ENCODE assay signal across 28 cellular contexts in the genomic region with DNA sequence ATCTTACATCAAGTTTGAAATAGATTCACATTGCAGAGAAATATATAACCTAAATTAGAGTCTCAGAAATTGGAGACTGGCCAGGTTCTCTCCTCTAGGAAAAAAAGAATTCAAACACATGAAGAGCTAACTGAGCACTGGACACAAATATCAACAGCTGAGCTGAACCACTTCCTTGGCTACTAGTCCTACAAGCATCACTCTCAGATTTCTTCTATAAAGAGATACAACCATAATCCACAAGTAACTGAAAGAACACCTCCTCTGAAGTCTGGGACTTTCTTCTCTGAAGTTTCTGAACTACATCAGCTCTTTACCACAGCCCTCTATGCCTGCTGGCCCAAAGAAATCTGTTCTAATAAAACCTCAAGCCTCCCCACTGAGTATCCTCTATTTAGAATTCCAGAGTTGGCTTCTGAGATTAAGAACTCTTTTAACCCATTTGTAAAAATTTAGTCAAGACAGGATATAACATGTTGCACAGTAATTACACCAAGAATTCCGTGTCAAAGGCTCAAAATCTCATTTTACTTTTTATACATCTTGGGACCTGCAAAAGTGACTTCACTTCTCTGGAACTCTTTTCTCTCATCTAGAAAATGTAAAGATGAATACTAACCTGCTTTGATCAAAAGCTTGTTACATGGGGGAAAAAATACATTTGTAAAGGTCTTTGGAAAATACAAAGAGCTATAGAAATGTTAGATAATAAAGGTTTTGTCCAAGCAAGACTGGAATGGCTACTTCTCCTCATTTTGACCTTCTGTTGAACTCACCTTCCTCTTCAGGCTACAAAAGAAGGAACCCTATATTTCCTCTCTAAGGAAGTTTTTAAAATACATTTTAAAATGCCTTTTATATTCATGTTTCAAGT. TPM values are rescaled to one million over a fixed set of nuclear protein-coding genes. Genes with fewer than 3 reads are reported as not detected.
A peak's percentile ranks its signal among the peaks of the same experiment; 100 is the strongest.
DNase-seq lines count a peak whose midpoint lies in the region; ATAC-seq and TF ChIP-seq lines count a peak whose summit lies in the region.
"Had no signal": no experiment of that assay in that cellular context is flagged by ENCODE, and none has a peak within 500 bp of the region (broad histone marks: within the 10 kb centered on the region; RNA-seq: fewer than 3 reads in every experiment).

No MANE protein-coding gene starts in this region.

- POLR2A ChIA-PET in activated CD8-positive, alpha-beta T cell treated with anti-CD3 and anti-CD28 coated beads, Interleukin-2, amount 10 ng/mL, durations not matched to agents 7 days and 5 days (lab: Charles Lee): no interaction called here

- peaks cover 17% of the 10 kb centered on the region for H3K4me1 Mint-ChIP-seq in mesothelial cell of epicardium
- H3K4me1 Mint-ChIP-seq in activated CD8-positive, alpha-beta T cell treated with anti-CD3 and anti-CD28 coated beads, Interleukin-2, amount 10 ng/mL, durations not matched to agents 7 days and 5 days (ENCODE audit: low read depth): no peaks in the 10 kb centered on the region
- no peaks in the 10 kb centered on the region for H3K4me1 Mint-ChIP-seq in activated naive CD8-positive, alpha-beta T cell treated with anti-CD3 and anti-CD28 coated beads for 36 hours
- H3K4me1 Mint-ChIP-seq: natural killer cell had no signal

- TF ChIP-seq CTCF in astrocyte of the spinal cord (IDR thresholded peaks at IDR 0.05; ENCODE audit: low read depth, low read length) (no peak), mesothelial cell of epicardium (IDR thresholded peaks at IDR 0.05; ENCODE audit: unreplicated experiment) (no peak)

- DNase-seq in CD1c-positive myeloid dendritic cell (ENCODE audit: extremely low spot score) (peak; percentile 11), GDM1 (lab: John Stamatoyannopoulos, UW) (peak; percentile 4), astrocyte of the spinal cord (ENCODE audit: low read depth, low spot score) (peak; percentile 42), mesothelial cell of epicardium (ENCODE audit: low spot score in 2 of 2, unreplicated experiment in 2 of 2) (no peak), Ammon's horn (ENCODE audit: low spot score) (no peak)
- DNase-seq in activated CD8-positive, alpha-beta T cell treated with anti-CD3 and anti-CD28 coated beads, Interleukin-2, amount 10 ng/mL, durations not matched to agents 7 days and 5 days: no peak
- no peak for DNase-seq in activated naive CD8-positive, alpha-beta T cell treated with anti-CD3 and anti-CD28 coated beads for 36 hours
- DNase-seq: activated CD4-positive, alpha-beta T cell treated with anti-CD3 and anti-CD28 coated beads, Interleukin-2, amount 50 U/mL, for 4 hours; activated CD4-positive, CD25-positive, alpha-beta regulatory T cell; activated CD8-positive, alpha-beta memory T cell treated with anti-CD3 and anti-CD28 coated beads, Interleukin-2, amount 50 U/mL, for 4 hours; activated naive CD8-positive, alpha-beta T cell treated with anti-CD3 and anti-CD28 coated beads, Interleukin-2, amount 10 ng/mL, durations not matched to agents 7 days and 5 days; effector CD4-positive, alpha-beta T cell; gastrocnemius medialis; mesendoderm; natural killer cell; NCI-H510A treated with DMSO at 0.1 percent for 48 hours; ovary; spleen; stimulated activated CD4-positive, alpha-beta T cell treated with anti-CD3 and anti-CD28 coated beads, Interleukin-4, amount 100 ng/mL, for 1 hour; stimulated activated naive B cell treated with anti-CD40 and anti-IgM and Interleukin-4, amounts not matched to agents 10 μg/mL and 1 μg/mL and 100 μg/mL, for 72 hours; SW 1271; T1000; uterus had no signal

- in situ Hi-C loops in astrocyte of the spinal cord (cut with HindIII; ENCODE audit: low sequenced_read_pairs): no loop called here

- H3K4me3 Mint-ChIP-seq in mesothelial cell of epicardium: no peak overlapping the region
- H3K4me3 Mint-ChIP-seq in activated CD8-positive, alpha-beta T cell treated with anti-CD3 and anti-CD28 coated beads, Interleukin-2, amount 10 ng/mL, durations not matched to agents 7 days and 5 days: no peak overlapping the region
- H3K4me3 Mint-ChIP-seq in activated naive CD8-positive, alpha-beta T cell treated with anti-CD3 and anti-CD28 coated beads for 36 hours: no peak overlapping the region
- H3K4me3 Mint-ChIP-seq: activated naive CD8-positive, alpha-beta T cell treated with anti-CD3 and anti-CD28 coated beads, Interleukin-2, amount 10 ng/mL, durations not matched to agents 7 days and 5 days; natural killer cell; stimulated activated naive B cell treated with anti-CD40 and anti-IgM and Interleukin-4, amounts not matched to agents 10 μg/mL and 1 μg/mL and 100 μg/mL, for 72 hours had no signal

- no peaks in the 10 kb centered on the region for H3K36me3 Mint-ChIP-seq in mesothelial cell of epicardium
- H3K36me3 Mint-ChIP-seq in activated CD8-positive, alpha-beta T cell treated with anti-CD3 and anti-CD28 coated beads, Interleukin-2, amount 10 ng/mL, durations not matched to agents 7 days and 5 days (ENCODE audit: low read depth): no peaks in the 10 kb centered on the region
- no peaks in the 10 kb centered on the region for H3K36me3 Mint-ChIP-seq in activated naive CD8-positive, alpha-beta T cell treated with anti-CD3 and anti-CD28 coated beads for 36 hours
- H3K36me3 Mint-ChIP-seq: CD14-positive monocyte, natural killer cell had no signal

- peak overlapping the region; percentile 82 for H3K27ac Mint-ChIP-seq in mesothelial cell of epicardium
- no peak overlapping the region for H3K27ac Mint-ChIP-seq in activated CD8-positive, alpha-beta T cell treated with anti-CD3 and anti-CD28 coated beads, Interleukin-2, amount 10 ng/mL, durations not matched to agents 7 days and 5 days
- no peak overlapping the region for H3K27ac Mint-ChIP-seq in activated naive CD8-positive, alpha-beta T cell treated with anti-CD3 and anti-CD28 coated beads for 36 hours
- H3K27ac Mint-ChIP-seq: activated naive CD8-positive, alpha-beta T cell treated with anti-CD3 and anti-CD28 coated beads, Interleukin-2, amount 10 ng/mL, durations not matched to agents 7 days and 5 days; activated T-helper 2 cell treated with anti-CD3 and anti-CD28 coated beads, Interferon-gamma antibody, Interleukin-2, Interleukin-4, amounts not matched to agents 10 μg/mL and 5 μg/mL and 100 μg/mL, durations not matched to agents 14 hours and 24 hours and 36 hours; CD14-positive monocyte; natural killer cell; stimulated activated naive B cell treated with anti-CD40 and anti-IgM and Interleukin-4, amounts not matched to agents 10 μg/mL and 1 μg/mL and 100 μg/mL, for 72 hours had no signal

- H3K9me3 Mint-ChIP-seq in mesothelial cell of epicardium: no peaks in the 10 kb centered on the region
- no peaks in the 10 kb centered on the region for H3K9me3 Mint-ChIP-seq in activated CD8-positive, alpha-beta T cell treated with anti-CD3 and anti-CD28 coated beads, Interleukin-2, amount 10 ng/mL, durations not matched to agents 7 days and 5 days (ENCODE audit: insufficient read depth)
- H3K9me3 Mint-ChIP-seq in activated naive CD8-positive, alpha-beta T cell treated with anti-CD3 and anti-CD28 coated beads for 36 hours: no peaks in the 10 kb centered on the region
- H3K9me3 Mint-ChIP-seq: activated T-helper 2 cell treated with anti-CD3 and anti-CD28 coated beads, Interferon-gamma antibody, Interleukin-2, Interleukin-4, amounts not matched to agents 10 μg/mL and 5 μg/mL and 100 μg/mL, durations not matched to agents 14 hours and 24 hours and 36 hours; CD14-positive monocyte; natural killer cell; stimulated activated naive B cell treated with anti-CD40 and anti-IgM and Interleukin-4, amounts not matched to agents 10 μg/mL and 1 μg/mL and 100 μg/mL, for 72 hours had no signal

- no peak for ATAC-seq in activated CD8-positive, alpha-beta T cell treated with anti-CD3 and anti-CD28 coated beads, Interleukin-2, amount 10 ng/mL, durations not matched to agents 7 days and 5 days
- ATAC-seq: gastrocnemius medialis; natural killer cell; stimulated activated naive B cell treated with anti-CD40 and anti-IgM and Interleukin-4, amounts not matched to agents 10 μg/mL and 1 μg/mL and 100 μg/mL, for 72 hours had no signal

- H3K4me3 ChIP-seq in astrocyte of the spinal cord (ENCODE audit: low read depth, low read length): no peak overlapping the region
- H3K4me3 ChIP-seq: esophagus muscularis mucosa, gastrocnemius medialis, hepatocyte, ovary, right atrium auricular region, spleen, uterus had no signal

- H3K27me3 Mint-ChIP-seq in mesothelial cell of epicardium (ENCODE audit: low read depth): no peaks in the 10 kb centered on the region
- no peaks in the 10 kb centered on the region for H3K27me3 Mint-ChIP-seq in activated CD8-positive, alpha-beta T cell treated with anti-CD3 and anti-CD28 coated beads, Interleukin-2, amount 10 ng/mL, durations not matched to agents 7 days and 5 days (ENCODE audit: low read depth)
- H3K27me3 Mint-ChIP-seq in activated naive CD8-positive, alpha-beta T cell treated with anti-CD3 and anti-CD28 coated beads for 36 hours: no peaks in the 10 kb centered on the region
- H3K27me3 Mint-ChIP-seq: activated naive CD8-positive, alpha-beta T cell treated with anti-CD3 and anti-CD28 coated beads, Interleukin-2, amount 10 ng/mL, durations not matched to agents 7 days and 5 days; stimulated activated naive B cell treated with anti-CD40 and anti-IgM and Interleukin-4, amounts not matched to agents 10 μg/mL and 1 μg/mL and 100 μg/mL, for 72 hours had no signal

- CTCF ChIA-PET in activated CD8-positive, alpha-beta T cell treated with anti-CD3 and anti-CD28 coated beads, Interleukin-2, amount 10 ng/mL, durations not matched to agents 7 days and 5 days (lab: Charles Lee): no interaction called here

RNA-seq across cellular contexts. Expression of gene MTERF1, which starts 45.1 kb away (rescaled TPM):
- 14.7 to 19.3 TPM (median 15.2 TPM) in 3 replicates for total RNA-seq in mesothelial cell of epicardium
- total RNA-seq in activated CD8-positive, alpha-beta T cell treated with anti-CD3 and anti-CD28 coated beads, Interleukin-2, amount 10 ng/mL, durations not matched to agents 7 days and 5 days: 10 to 100 TPM; 16.2 to 16.8 TPM
- 10 to 100 TPM; 20.4 to 21.3 TPM for total RNA-seq in activated naive CD8-positive, alpha-beta T cell treated with anti-CD3 and anti-CD28 coated beads for 36 hours

Comparison
In these comparisons a context has a peak if more than half of its experiments do, and no peak if none do; other contexts are left out.
1. DNase-seq: peak in CD1c-positive myeloid dendritic cell (single experiment), GDM1 (single experiment) and astrocyte of the spinal cord (single experiment); none in mesothelial cell of epicardium (0 of 2), activated CD8-positive, alpha-beta T cell treated with anti-CD3 and anti-CD28 coated beads, Interleukin-2, amount 10 ng/mL, durations not matched to agents 7 days and 5 days (single experiment), Ammon's horn (single experiment) and activated naive CD8-positive, alpha-beta T cell treated with anti-CD3 and anti-CD28 coated beads for 36 hours (single experiment).